Comparison of ENCODE assay signal across 1 cellular context in genomic region chr19:16654151-16654550, GRCh38.
TF ChIP-seq lines count a peak whose summit lies in the region.

No MANE protein-coding gene starts in this region.

TF ChIP-seq in SK-N-SH, 30 proteins besides CTCF, POLR2A, EP300 and RAD21 (continued from another document):
- peak; percentile 81; the same call in 1 of the 2 replicates for TF ChIP-seq USF1 (IDR thresholded peaks at IDR 0.05; ENCODE audit: borderline replicate concordance, low read depth)
